In the genomic region with DNA sequence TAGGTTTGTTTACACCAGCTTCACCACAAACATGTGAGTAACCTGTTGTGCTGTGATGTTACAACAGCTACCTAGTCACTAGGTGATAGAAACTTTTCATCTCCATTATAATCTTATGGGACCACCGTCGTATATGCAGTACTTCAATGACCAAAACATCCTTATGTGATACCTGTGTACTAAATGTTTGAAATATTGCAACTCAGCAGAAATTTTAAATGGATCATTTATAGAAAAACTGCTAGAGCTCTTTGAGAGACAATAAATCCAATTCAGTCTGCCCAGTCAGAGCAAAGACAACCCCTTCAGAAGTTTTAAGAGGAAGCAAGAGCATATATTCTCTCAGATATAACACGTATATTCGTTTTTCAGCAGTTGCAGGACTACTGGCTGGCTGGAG, we compare ENCODE assay signal across 22 cellular contexts.
"Had no signal": no experiment of that assay in that cellular context is flagged by ENCODE, and none has a peak within 500 bp of the region (broad histone marks: within the 10 kb centered on the region; RNA-seq: fewer than 3 reads in every experiment).

No MANE protein-coding gene starts in this region.

- H3K27ac ChIP-seq: left ventricle myocardium inferior, pancreas, prostate gland, sigmoid colon, tibial nerve, uterus had no signal

- ATAC-seq: naive thymus-derived CD8-positive, alpha-beta T cell; pancreas; right cardiac atrium; stimulated activated memory B cell treated with anti-CD40 and anti-IgM and Interleukin-4, amounts not matched to agents 10 μg/mL and 1 μg/mL and 100 μg/mL, for 72 hours; stimulated activated naive CD8-positive, alpha-beta T cell treated with anti-CD3 and anti-CD28 coated beads, Interleukin-15, amount 100 ng/mL, for 72 hours had no signal

- H3K27me3 ChIP-seq: sigmoid colon, tibial nerve, uterus had no signal

- H3K36me3 ChIP-seq: left ventricle myocardium inferior, pancreas, prostate gland, sigmoid colon, tibial nerve, uterus had no signal

- FAIRE-seq: pancreas, small intestine had no signal

- H3K4me1 ChIP-seq: pancreas, prostate gland, tibial nerve, uterus had no signal

- H3K9me3 ChIP-seq: left ventricle myocardium inferior, pancreas, prostate gland, sigmoid colon, tibial nerve, uterus had no signal

- H3K4me3 ChIP-seq: left ventricle myocardium inferior, lung, pancreas, prostate gland, sigmoid colon, tibial nerve, uterus had no signal

- DNase-seq: islet precursor cell; left ventricle myocardium inferior; naive thymus-derived CD8-positive, alpha-beta T cell; nucleus accumbens; pancreas; posterior cingulate gyrus; retina; right cardiac atrium; sigmoid colon; small intestine; stimulated activated CD4-positive, alpha-beta T cell treated with anti-CD3 and anti-CD28 coated beads, Interleukin-1b, Interleukin-23, amount 100 ng/mL, for 48 hours; stimulated activated CD4-positive, alpha-beta T cell treated with anti-CD3 and anti-CD28 coated beads, Interleukin-2, amount 100 ng/mL, for 48 hours; stimulated activated CD4-positive, alpha-beta T cell treated with anti-CD3 and anti-CD28 coated beads, Interleukin-4, amount 100 ng/mL, for 4 hours; stimulated activated CD8-positive, alpha-beta memory T cell treated with anti-CD3 and anti-CD28 coated beads, Interleukin-4, amount 100 ng/mL, for 48 hours; stimulated activated naive CD4-positive, alpha-beta T cell treated with Interleukin-2 at 50 U/mL for 16 hours; stimulated activated naive CD8-positive, alpha-beta T cell treated with anti-CD3 and anti-CD28 coated beads, Interleukin-15, amount 100 ng/mL, for 72 hours; substantia nigra; uterus had no signal
